Comparison of ENCODE assay signal across 33 cellular contexts in the genomic region with DNA sequence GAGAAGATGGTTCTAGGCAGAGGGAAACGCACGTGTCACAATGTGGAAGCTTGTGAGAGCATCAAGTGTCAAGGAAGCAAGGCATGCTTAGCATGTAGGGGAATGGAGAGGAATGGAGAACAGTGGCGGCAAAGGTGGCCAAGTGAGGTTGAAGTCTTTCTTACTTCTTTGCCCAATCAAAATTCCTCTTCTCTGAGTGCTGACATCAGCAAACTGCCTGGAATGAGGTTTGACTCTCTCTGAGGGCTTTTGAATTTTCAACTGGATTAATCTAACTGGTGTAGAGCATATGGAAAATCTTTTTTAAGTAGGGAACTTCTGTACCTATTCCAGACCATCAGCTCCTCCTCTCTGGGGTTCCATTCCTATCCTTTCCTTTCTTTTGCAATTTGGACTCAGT.
"Had no signal": no experiment of that assay in that cellular context is flagged by ENCODE, and none has a peak within 500 bp of the region (broad histone marks: within the 10 kb centered on the region; RNA-seq: fewer than 3 reads in every experiment).

No MANE protein-coding gene starts in this region.

- H3K36me3 ChIP-seq: MG63, SJCRH30 had no signal

- ATAC-seq: Panc1, Right ventricle myocardium inferior, SK-N-SH treated with all-trans-retinoic acid at 6 μM for 48 hours, T-cell, T-helper 17 cell had no signal

- DNase-seq: MG63, NCI-H1048, NCI-H1092 treated with DMSO at 0.1 percent for 48 hours, NCI-H1105 treated with DMSO at 0.1 percent for 48 hours, NCI-H1417, NCI-H1436, NCI-H146, NCI-H1694, NCI-H187, NCI-H1930, NCI-H2029 treated with DMSO at 0.1 percent for 48 hours, NCI-H2081 treated with DMSO at 0.1 percent for 48 hours, NCI-H2107, NCI-H2171, NCI-H226, NCI-H446 treated with DMSO at 0.1 percent for 48 hours, NCI-H510A, NCI-H526, NCI-H69, NCI-H748 treated with DMSO at 0.1 percent for 48 hours, NCI-H82, PC-9, SHP77, SIG-M5, SJCRH30, T-cell, T-helper 17 cell had no signal

- H3K9me3 ChIP-seq: MG63, SJCRH30 had no signal

- H3K4me3 ChIP-seq: MG63, PC-9, SJCRH30, SK-N-MC had no signal

- H3K4me2 ChIP-seq: PC-9 had no signal

- H2AFZ ChIP-seq: PC-9 had no signal

- H3K4me1 ChIP-seq: SJCRH30 had no signal

- H3K27ac ChIP-seq: PC-9, RWPE1, SJCRH30, SK-N-MC had no signal

- FAIRE-seq: RCC 7860 had no signal

- H3K27me3 ChIP-seq: MG63, SJCRH30 had no signal
